1 cellular context compared by ENCODE assay signal in the genomic region with DNA sequence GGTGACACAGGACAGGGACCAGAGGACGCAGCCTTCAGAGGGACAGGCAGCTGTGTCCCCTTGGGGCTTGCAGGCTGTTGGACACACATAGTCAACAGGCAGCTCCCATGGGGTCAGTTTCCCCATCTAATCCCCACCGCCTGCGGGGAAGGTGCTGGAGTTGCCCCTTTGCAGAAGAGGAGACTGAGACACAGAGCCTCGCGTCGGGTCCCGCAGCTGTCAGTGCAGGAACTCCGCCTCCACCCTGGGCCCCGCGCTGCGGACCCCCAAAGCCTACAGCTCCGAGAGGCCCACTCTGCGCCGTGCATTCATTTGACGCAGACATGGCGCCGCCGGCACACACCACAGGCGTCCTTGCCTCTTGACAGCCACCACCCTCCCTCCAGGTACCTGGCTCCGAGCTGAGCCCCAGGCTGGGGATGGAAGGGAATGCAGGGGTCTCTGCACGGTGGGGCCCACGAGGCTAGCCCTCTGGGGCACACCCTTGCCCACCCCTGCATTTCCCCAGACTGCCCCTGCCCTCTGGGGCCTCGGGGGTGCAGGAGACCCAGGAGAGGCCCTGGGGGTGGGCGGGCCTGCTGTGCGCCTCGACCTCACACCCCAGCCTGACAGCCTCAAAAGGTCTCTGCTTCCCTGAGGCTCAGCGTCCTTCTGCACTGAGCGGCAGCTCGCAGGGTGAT.
TF ChIP-seq lines count a peak whose summit lies in the region.

No MANE protein-coding gene starts in this region.

TF ChIP-seq in HepG2, 621 proteins besides CTCF, POLR2A, EP300 and RAD21 (continued from another document):
- TF ChIP-seq PBX2 (CRISPR knock-in tag; IDR thresholded peaks at IDR 0.05) (no peak), ARHGAP35 (CRISPR knock-in tag; IDR thresholded peaks at IDR 0.05; ENCODE audit: borderline replicate concordance) (no peak), PRDM10 (CRISPR knock-in tag; IDR thresholded peaks at IDR 0.05; ENCODE audit: low read depth) (no peak), ZNF547 (CRISPR knock-in tag; IDR thresholded peaks at IDR 0.05) (no peak), ZFAT (CRISPR knock-in tag; conservative IDR thresholded peaks at IDR 0.05) (no peak), ZNF724P (CRISPR knock-in tag; IDR thresholded peaks at IDR 0.05; ENCODE audit: borderline replicate concordance) (no peak), XRCC5 (optimal IDR thresholded peaks at IDR 0.05; ENCODE audit: low read length) (no peak), ZNF770 (CRISPR knock-in tag; IDR thresholded peaks at IDR 0.05) (no peak), ZNF879 (CRISPR knock-in tag; IDR thresholded peaks at IDR 0.05) (no peak), ZBTB46 (CRISPR knock-in tag; IDR thresholded peaks at IDR 0.05; ENCODE audit: borderline replicate concordance) (no peak), NFIB (CRISPR knock-in tag; IDR thresholded peaks at IDR 0.05; ENCODE audit: borderline replicate concordance) (no peak), MIXL1 (CRISPR knock-in tag; IDR thresholded peaks at IDR 0.05) (no peak)
- TF ChIP-seq, protein P1, sequence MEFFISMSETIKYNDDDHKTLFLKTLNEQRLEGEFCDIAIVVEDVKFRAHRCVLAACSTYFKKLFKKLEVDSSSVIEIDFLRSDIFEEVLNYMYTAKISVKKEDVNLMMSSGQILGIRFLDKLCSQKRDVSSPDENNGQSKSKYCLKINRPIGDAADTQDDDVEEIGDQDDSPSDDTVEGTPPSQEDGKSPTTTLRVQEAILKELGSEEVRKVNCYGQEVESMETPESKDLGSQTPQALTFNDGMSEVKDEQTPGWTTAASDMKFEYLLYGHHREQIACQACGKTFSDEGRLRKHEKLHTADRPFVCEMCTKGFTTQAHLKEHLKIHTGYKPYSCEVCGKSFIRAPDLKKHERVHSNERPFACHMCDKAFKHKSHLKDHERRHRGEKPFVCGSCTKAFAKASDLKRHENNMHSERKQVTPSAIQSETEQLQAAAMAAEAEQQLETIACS (CRISPR knock-in tag; IDR thresholded peaks at IDR 0.05) = no peak
